9 cellular contexts compared by ENCODE assay signal in the genomic region with DNA sequence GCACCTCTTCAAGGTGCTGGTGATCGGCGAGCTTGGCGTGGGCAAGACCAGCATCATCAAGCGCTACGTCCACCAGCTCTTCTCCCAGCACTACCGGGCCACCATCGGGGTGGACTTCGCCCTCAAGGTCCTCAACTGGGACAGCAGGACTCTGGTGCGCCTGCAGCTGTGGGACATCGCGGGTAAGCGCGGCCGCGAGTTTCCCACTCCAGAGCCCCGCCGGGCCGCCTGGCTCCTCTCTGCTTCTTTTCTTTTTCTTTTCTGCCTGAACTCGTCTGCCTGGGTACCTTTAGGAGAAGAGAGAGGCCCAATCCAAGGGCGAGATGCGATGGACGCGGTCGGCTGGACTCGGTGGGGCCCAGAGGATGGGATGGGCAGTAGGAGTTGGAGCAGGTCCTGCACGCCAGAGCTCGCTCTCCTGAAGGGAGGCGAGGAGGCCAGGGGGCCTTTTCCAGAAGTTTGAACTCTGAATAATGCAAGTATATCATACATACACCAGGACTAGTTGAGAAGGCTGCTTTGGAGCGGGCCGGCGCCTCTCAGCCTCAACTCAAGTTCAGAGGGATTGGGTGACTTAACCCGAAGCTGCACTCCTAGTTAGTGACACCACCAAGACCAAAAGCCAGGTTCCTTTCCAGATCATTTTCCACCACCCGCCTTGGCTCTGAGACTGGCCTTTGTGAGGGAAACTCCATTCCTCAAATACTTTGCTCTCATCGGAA. TPM values are rescaled to one million over a fixed set of nuclear protein-coding genes. Genes with fewer than 3 reads are reported as not detected.
DNase-seq lines count a peak whose midpoint lies in the region; ATAC-seq and TF ChIP-seq lines count a peak whose summit lies in the region.
"Had no signal": no experiment of that assay in that cellular context is flagged by ENCODE, and none has a peak within 500 bp of the region (broad histone marks: within the 10 kb centered on the region; RNA-seq: fewer than 3 reads in every experiment).

No MANE protein-coding gene starts in this region.

- TF ChIP-seq CTCF in HFF-Myc (IDR thresholded peaks at IDR 0.05; ENCODE audit: low read depth, low read length, missing control alignments) (no peak), RWPE1 (conservative IDR thresholded peaks at IDR 0.05; ENCODE audit: low read depth) (no peak), colonic mucosa (IDR thresholded peaks at IDR 0.05) (no peak)

- H3K4me3 Mint-ChIP-seq in stimulated activated memory B cell treated with anti-CD40 and anti-IgM and Interleukin-4, amounts not matched to agents 10 μg/mL and 1 μg/mL and 100 μg/mL, for 72 hours, result peak overlapping the region; percentile 34

- DNase-seq in EH (ENCODE audit: low read depth), result peak; percentile 74
- DNase-seq in HFF-Myc (ENCODE audit: extremely low read depth, low read depth), result no peak
- peak; percentile 28 for DNase-seq in RWPE1 (ENCODE audit: low spot score)
- peak; percentile 60 for DNase-seq in colonic mucosa
- DNase-seq in left colon, result peak; percentile 64 to 72
- no peak for DNase-seq in NK-92 (lab: John Stamatoyannopoulos, UW; ENCODE audit: unreplicated experiment)
- DNase-seq in occipital lobe (lab: John Stamatoyannopoulos, UW), result no peak

- no peak overlapping the region for H3K27ac Mint-ChIP-seq in stimulated activated memory B cell treated with anti-CD40 and anti-IgM and Interleukin-4, amounts not matched to agents 10 μg/mL and 1 μg/mL and 100 μg/mL, for 72 hours

- peak overlapping the region; percentile 56 to 94 for H3K9ac ChIP-seq in colonic mucosa (ENCODE audit: low read depth in 2 of 2, low read length in 2 of 2)

- no peaks in the 10 kb centered on the region for H3K36me3 ChIP-seq in colonic mucosa

- H3K9me3 ChIP-seq in colonic mucosa, result no peaks in the 10 kb centered on the region

- ATAC-seq in left colon, result peak; percentile 60
- peak; percentile 5 for ATAC-seq in stimulated activated memory B cell treated with anti-CD40 and anti-IgM and Interleukin-4, amounts not matched to agents 10 μg/mL and 1 μg/mL and 100 μg/mL, for 72 hours

- H3K27ac ChIP-seq in RWPE1 (peak overlapping the region; percentile 89), colonic mucosa (peak overlapping the region; percentile 98)
- H3K27ac ChIP-seq: SK-N-MC had no signal

- POLR2A ChIA-PET in RWPE1 (lab: Yijun Ruan, JAX; ENCODE audit: low non-redundant PET), result no interaction called here

- peak overlapping the region; percentile 82 for H3K4me3 ChIP-seq in HFF-Myc (replicated peaks; ENCODE audit: low read depth, low read length)
- H3K4me3 ChIP-seq in colonic mucosa, result peak overlapping the region; percentile 64
- H3K4me3 ChIP-seq: SK-N-MC had no signal

- H3K27me3 Mint-ChIP-seq in stimulated activated memory B cell treated with anti-CD40 and anti-IgM and Interleukin-4, amounts not matched to agents 10 μg/mL and 1 μg/mL and 100 μg/mL, for 72 hours, result peaks cover 33% of the 10 kb centered on the region

- no peaks in the 10 kb centered on the region for H3K4me1 ChIP-seq in colonic mucosa

- intact Hi-C loops in colonic mucosa (cut with DNase I) (loop anchor here (5.0 to 10.0 kb wide), 2 partner anchors 51 to 158 kb away; a partner anchor contains a TSS), left colon (cut with DNase I, micrococcal nuclease) (loop anchor here in 1 of 2 donors (10.0 kb wide), 2 partner anchors 151 to 579 kb away; a partner anchor contains a TSS)

- H3K4me1 Mint-ChIP-seq in stimulated activated memory B cell treated with anti-CD40 and anti-IgM and Interleukin-4, amounts not matched to agents 10 μg/mL and 1 μg/mL and 100 μg/mL, for 72 hours, result peaks cover 5% of the 10 kb centered on the region

- H3K36me3 Mint-ChIP-seq in stimulated activated memory B cell treated with anti-CD40 and anti-IgM and Interleukin-4, amounts not matched to agents 10 μg/mL and 1 μg/mL and 100 μg/mL, for 72 hours, result no peaks in the 10 kb centered on the region

- H3K27me3 ChIP-seq in colonic mucosa, result no peaks in the 10 kb centered on the region

- H3K9me3 Mint-ChIP-seq in stimulated activated memory B cell treated with anti-CD40 and anti-IgM and Interleukin-4, amounts not matched to agents 10 μg/mL and 1 μg/mL and 100 μg/mL, for 72 hours, result no peaks in the 10 kb centered on the region

- CTCF ChIA-PET in RWPE1 (lab: Yijun Ruan, JAX), result interaction anchor here (0.6 to 1.2 kb wide), 3 partner anchors 106 to 1704 kb away, joined by 3 to 4 read pairs (median 3); no protein-coding TSS in a partner anchor

RNA-seq across cellular contexts. Expression of a gene that starts 0.5 kb away (rescaled TPM):
- total RNA-seq in colonic mucosa, result 10 to 100 TPM; 54.6 to 68.0 TPM
- 10 to 100 TPM; 42.6 to 48.9 TPM for total RNA-seq in left colon
- total RNA-seq in occipital lobe, result 10.0 TPM

RNA-seq across cellular contexts. Expression of a gene that starts 54.7 kb away (rescaled TPM):
- total RNA-seq in colonic mucosa (under 1 TPM; 0.57 to 0.72 TPM), left colon (1 to 10 TPM; 1.5 to 1.6 TPM), occipital lobe (0.94 TPM)

Comparison
In these comparisons a context has a peak if more than half of its experiments do, and no peak if none do; other contexts are left out.
1. DNase-seq: peak in EH (single experiment), RWPE1 (single experiment), colonic mucosa (single experiment) and left colon (2 of 2); none in HFF-Myc (single experiment), NK-92 (single experiment) and occipital lobe (single experiment).